In the genomic region with DNA sequence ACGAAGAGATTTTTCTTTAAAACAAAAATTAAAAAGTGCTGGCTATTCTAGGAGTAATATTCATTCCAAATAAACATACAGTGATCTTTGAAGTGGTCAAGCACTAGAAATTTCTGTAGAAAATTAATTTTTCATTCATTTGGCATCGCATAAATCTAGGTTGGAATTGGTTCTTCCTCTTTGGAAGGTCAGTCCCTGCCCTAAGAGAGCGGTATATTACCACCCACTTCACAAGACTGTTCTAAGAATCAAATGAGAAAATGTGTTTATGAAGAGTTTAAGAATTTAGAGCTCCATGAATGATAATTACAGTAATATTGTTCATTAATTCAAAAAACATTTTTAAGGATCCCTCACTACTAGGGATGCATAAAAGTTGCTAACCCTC, we compare ENCODE assay signal across 8 cellular contexts. TPM values are rescaled to one million over a fixed set of nuclear protein-coding genes. Genes with fewer than 3 reads are reported as not detected.
DNase-seq lines count a peak whose midpoint lies in the region; ATAC-seq and TF ChIP-seq lines count a peak whose summit lies in the region.

No MANE protein-coding gene starts in this region.

- TF ChIP-seq CTCF in foreskin fibroblast (IDR thresholded peaks at IDR 0.05; ENCODE audit: low read depth, low read length) (no peak), gastrocnemius medialis (IDR thresholded peaks at IDR 0.05 in 4 of 5, conservative IDR thresholded peaks at IDR 0.05 in 1 of 5) (no peak), GM10266 (IDR thresholded peaks at IDR 0.05; ENCODE audit: control insufficient read depth, insufficient read depth, low read depth, missing control alignments) (no peak)

- H3K36me3 ChIP-seq in SK-N-MC (ENCODE audit: insufficient read depth, low read length) (peaks cover 12% of the 10 kb centered on the region), gastrocnemius medialis (peaks cover 0 to 9% of the 10 kb centered on the region in 2 donors)

- H3K9me3 ChIP-seq in SK-N-MC (ENCODE audit: low read depth, low read length) (no peaks in the 10 kb centered on the region), gastrocnemius medialis (no peaks in the 10 kb centered on the region)

- H3K4me3 ChIP-seq in SK-N-MC, result peak overlapping the region; percentile 85
- H3K4me3 ChIP-seq in foreskin fibroblast (ENCODE audit: low read depth in 1 of 2, low read length in 2 of 2), result peak overlapping the region; percentile 69 to 97
- peak overlapping the region; percentile 71 to 93 (median 76) for H3K4me3 ChIP-seq in gastrocnemius medialis

- DNase-seq in SK-N-MC (ENCODE audit: low read depth, low spot score) (no peak), foreskin fibroblast (no peak), gastrocnemius medialis (no peak), DMS79 (lab: John Stamatoyannopoulos, UW) (no peak), GM10266 (ENCODE audit: extremely low spot score) (no peak)

- H3K27ac ChIP-seq in SK-N-MC (peak overlapping the region; percentile 78), gastrocnemius medialis (peak overlapping the region; percentile 76 to 81 (median 78))

- H3K9ac ChIP-seq in SK-N-MC (ENCODE audit: insufficient read length), result peak overlapping the region; percentile 70

- intact Hi-C loops in gastrocnemius medialis (cut with DNase I; ENCODE audit: low total_unique reads), result loop anchor here (1.0 to 2.0 kb wide), 2 partner anchors 10 to 57 kb away; a partner anchor contains a TSS

- no peaks in the 10 kb centered on the region for H3K27me3 ChIP-seq in gastrocnemius medialis

- no peak for TF ChIP-seq POLR2A in gastrocnemius medialis (IDR thresholded peaks at IDR 0.05)

- in situ Hi-C loops in gastrocnemius medialis (cut with MboI; ENCODE audit: low sequenced_read_pairs in 4 of 4), result loop anchor here in 2 of 4 donors (5.0 to 10.0 kb wide), 2 partner anchors 59 to 61 kb away; a partner anchor contains a TSS

- ATAC-seq in GM21825 (IDR thresholded peaks at IDR 0.05; ENCODE audit: unreplicated experiment) (peak; percentile 4), gastrocnemius medialis (no peak), GM21717 (IDR thresholded peaks at IDR 0.05; ENCODE audit: unreplicated experiment) (no peak), HG02970 (IDR thresholded peaks at IDR 0.05; ENCODE audit: low FRiP score, unreplicated experiment) (no peak)

- H3K4me1 ChIP-seq in gastrocnemius medialis, result peaks cover 11 to 13% of the 10 kb centered on the region in 2 donors

RNA-seq across cellular contexts. Expression of a gene that starts 0.4 kb away (rescaled TPM):
- total RNA-seq in gastrocnemius medialis, result 10 to 100 TPM; 17.7 to 28.0 (median 22.7) TPM

RNA-seq across cellular contexts. Expression of a gene that starts 10.6 kb away (rescaled TPM):
- 100 to 1,000 TPM in 2 of 4 donors, 10 to 100 TPM in 2; 79.9 to 183 (median 93.9) TPM for total RNA-seq in gastrocnemius medialis

RNA-seq across cellular contexts. Expression of a gene that starts 56.5 kb away (rescaled TPM):
- total RNA-seq in gastrocnemius medialis, result 10 to 100 TPM; 15.5 to 22.5 (median 19.0) TPM
